Comparison of ENCODE assay signal across 10 cellular contexts in the genomic region with DNA sequence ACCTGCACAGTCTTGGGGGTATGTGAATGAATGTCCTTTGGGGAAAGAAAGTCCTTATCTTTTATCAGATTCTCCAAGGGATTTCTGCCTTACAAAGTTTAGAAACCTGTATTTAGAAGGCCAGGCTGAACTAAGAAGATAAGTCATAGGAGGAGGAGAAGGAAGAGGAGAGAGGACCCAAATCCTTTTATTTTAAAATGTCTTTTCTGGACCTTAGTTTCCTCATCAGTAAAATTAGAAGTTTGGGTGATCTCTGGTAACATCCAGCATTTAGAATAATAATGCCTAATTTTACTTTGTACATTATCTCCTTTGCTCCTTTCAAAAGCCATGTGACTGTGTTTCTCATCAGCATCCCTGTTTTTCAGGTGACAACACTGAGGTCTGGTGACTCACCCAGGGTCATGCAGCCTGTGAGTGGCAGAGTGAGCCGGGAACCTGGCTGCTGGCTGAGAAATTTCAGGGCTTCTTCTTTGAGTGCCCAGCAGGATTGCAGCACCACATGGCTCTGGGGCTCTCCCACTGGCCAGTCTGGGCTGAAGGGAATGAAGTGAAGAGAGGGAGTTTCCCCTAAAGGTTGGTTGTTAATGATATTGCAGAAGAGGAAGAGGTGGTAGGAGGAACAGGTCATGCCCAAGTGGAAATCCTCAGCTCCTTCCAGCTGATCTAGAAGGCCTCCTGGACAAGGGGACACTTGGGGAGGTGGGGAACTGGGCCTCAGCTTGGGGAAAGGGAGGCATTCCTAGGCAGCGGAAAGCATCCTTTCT. TPM values are rescaled to one million over a fixed set of nuclear protein-coding genes. Genes with fewer than 3 reads are reported as not detected.
DNase-seq lines count a peak whose midpoint lies in the region; ATAC-seq and TF ChIP-seq lines count a peak whose summit lies in the region.
"Had no signal": no experiment of that assay in that cellular context is flagged by ENCODE, and none has a peak within 500 bp of the region (broad histone marks: within the 10 kb centered on the region; RNA-seq: fewer than 3 reads in every experiment).

No MANE protein-coding gene starts in this region.

- H3K4me1 ChIP-seq in neutrophil (ENCODE audit: control insufficient read depth in 1 of 2, insufficient read depth in 1 of 2, low read depth in 1 of 2, low read length in 1 of 2): peaks cover 65 to 66% of the 10 kb centered on the region in 2 experiments
- no peaks in the 10 kb centered on the region for H3K4me1 ChIP-seq in effector memory CD4-positive, alpha-beta T cell (ENCODE audit: control insufficient read depth, insufficient read depth, low read length, poor library complexity, severe bottlenecking)

- ATAC-seq in GM18498 (IDR thresholded peaks at IDR 0.05; ENCODE audit: unreplicated experiment): no peak

- DNase-seq in ELR (ENCODE audit: low read depth) (peak; percentile 58), NB4 (ENCODE audit: low read depth) (peak; percentile 65), epithelial cell of prostate (ENCODE audit: low read depth, low spot score) (peak; percentile 10), dermis blood vessel endothelial cell (no peak), DMS 273 treated with DMSO at 0.1 percent for 48 hours (lab: John Stamatoyannopoulos, UW) (no peak)
- no peak for DNase-seq in effector memory CD4-positive, alpha-beta T cell
- DNase-seq: activated T-cell treated with anti-CD3 and anti-CD28 coated beads for 4 hours, NCI-H446 had no signal

- no peak for TF ChIP-seq POLR2A in NB4 (IDR thresholded peaks at IDR 0.05; ENCODE audit: extremely low read depth, insufficient read length)

- H3K27ac ChIP-seq in epithelial cell of prostate: no peak overlapping the region
- H3K27ac ChIP-seq in neutrophil: peak overlapping the region; percentile 90
- H3K27ac ChIP-seq in effector memory CD4-positive, alpha-beta T cell (ENCODE audit: insufficient read depth, low read length, poor library complexity, severe bottlenecking): no peak overlapping the region

- no peaks in the 10 kb centered on the region for H3K36me3 ChIP-seq in neutrophil
- no peaks in the 10 kb centered on the region for H3K36me3 ChIP-seq in effector memory CD4-positive, alpha-beta T cell (ENCODE audit: control insufficient read depth, insufficient read depth, low read length)

- TF ChIP-seq CTCF in NB4 (IDR thresholded peaks at IDR 0.05; ENCODE audit: low read depth, low read length): no peak
- no peak for TF ChIP-seq CTCF in neutrophil (IDR thresholded peaks at IDR 0.05)

- H3K4me3 ChIP-seq in NB4 (ENCODE audit: low read depth, low read length) (no peak overlapping the region), neutrophil (ENCODE audit: low read depth in 1 of 2, low read length in 1 of 2) (peak overlapping the region in 1 of 2 experiments; percentile 24)
- H3K4me3 ChIP-seq in effector memory CD4-positive, alpha-beta T cell (ENCODE audit: insufficient read depth, low read depth, low read length, poor library complexity, severe bottlenecking): no peak overlapping the region

- H3K9me3 ChIP-seq in neutrophil: no peaks in the 10 kb centered on the region
- no peaks in the 10 kb centered on the region for H3K9me3 ChIP-seq in effector memory CD4-positive, alpha-beta T cell (ENCODE audit: control insufficient read depth, low read length)

- H3K27me3 ChIP-seq in neutrophil: no peaks in the 10 kb centered on the region
- H3K27me3 ChIP-seq in effector memory CD4-positive, alpha-beta T cell (replicated peaks; ENCODE audit: control insufficient read depth, insufficient read depth, low read length, poor library complexity, severe bottlenecking): no peaks in the 10 kb centered on the region

RNA-seq across cellular contexts. Expression of a gene that starts 34.0 kb away (rescaled TPM):
- total RNA-seq in dermis blood vessel endothelial cell: 5.8 and 10.9 TPM in 2 replicates

Comparison
In these comparisons a context has a peak if more than half of its experiments do, and no peak if none do; other contexts are left out.
1. DNase-seq: peak in ELR (single experiment), NB4 (single experiment) and epithelial cell of prostate (single experiment); none in dermis blood vessel endothelial cell (single experiment), DMS 273 treated with DMSO at 0.1 percent for 48 hours (single experiment) and effector memory CD4-positive, alpha-beta T cell (0 of 3).